In the genomic region with DNA sequence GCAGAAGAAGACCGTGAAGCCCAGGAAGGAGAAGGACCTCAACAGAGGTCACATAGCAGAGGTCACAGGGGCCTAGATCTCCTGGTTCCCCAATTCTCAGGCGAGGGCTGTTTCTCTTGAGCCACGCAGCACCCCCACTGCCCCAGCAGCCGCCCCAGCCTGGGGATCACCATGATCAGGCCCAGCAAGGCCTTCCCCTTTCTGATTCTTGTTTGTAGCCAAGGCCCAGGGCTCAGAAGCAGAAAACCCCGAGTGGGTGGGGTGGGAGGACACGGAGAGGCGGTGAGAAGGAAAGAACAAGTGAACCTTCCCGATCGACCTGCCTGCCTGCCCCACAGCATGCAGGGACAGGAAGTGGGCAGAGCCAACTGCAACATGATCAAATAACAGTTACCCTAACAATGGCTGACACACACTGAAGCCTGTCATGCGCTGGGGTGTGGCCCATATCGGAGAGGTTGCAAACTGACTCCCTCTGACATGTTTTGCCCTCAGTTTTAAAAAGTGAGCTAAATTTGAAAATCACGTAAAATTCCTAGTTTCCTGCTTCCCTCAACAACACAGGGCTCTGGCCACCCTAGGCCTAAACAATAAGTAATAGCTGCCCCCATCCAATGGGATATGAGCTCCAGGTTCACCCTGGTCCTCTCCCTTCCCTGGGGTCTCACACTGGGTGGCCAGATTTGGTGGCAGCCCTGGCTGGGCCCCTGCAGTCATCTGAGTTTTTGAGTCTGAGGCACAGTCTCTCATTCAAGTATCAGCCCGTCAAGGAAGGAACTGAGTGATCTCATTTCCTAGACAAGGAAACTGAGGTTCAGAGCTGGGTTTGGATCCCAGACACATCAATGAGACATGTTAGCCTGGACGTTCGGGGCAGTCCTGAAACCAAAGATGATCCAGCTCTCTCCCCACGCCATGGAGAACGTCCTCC, we compare ENCODE assay signal across 8 cellular contexts. TPM values are rescaled to one million over a fixed set of nuclear protein-coding genes. Genes with fewer than 3 reads are reported as not detected.
DNase-seq lines count a peak whose midpoint lies in the region; ATAC-seq, FAIRE-seq and TF ChIP-seq lines count a peak whose summit lies in the region.

No MANE protein-coding gene starts in this region.

- H3K4me3 ChIP-seq in astrocyte (ENCODE audit: insufficient read depth, low read depth, low read length) (peak overlapping the region; percentile 17), lower leg skin (ENCODE audit: low read depth, poor library complexity, severe bottlenecking) (no peak overlapping the region)

- peaks cover 45% of the 10 kb centered on the region for H4K20me1 ChIP-seq in astrocyte (ENCODE audit: insufficient read depth, low read length)

- peaks cover 59% of the 10 kb centered on the region for H3K4me1 ChIP-seq in astrocyte (ENCODE audit: insufficient read depth, low read length)

- TF ChIP-seq POLR2A in GM12892 (IDR thresholded peaks at IDR 0.05; ENCODE audit: low read depth, low read length) (no peak), lower leg skin (IDR thresholded peaks at IDR 0.05) (no peak)

- ATAC-seq in HG03097 (IDR thresholded peaks at IDR 0.05; ENCODE audit: low FRiP score, unreplicated experiment), result peak; percentile 44
- ATAC-seq in GM18873 (IDR thresholded peaks at IDR 0.05; ENCODE audit: low FRiP score, unreplicated experiment), result no peak

- peaks cover 81% of the 10 kb centered on the region for H3K79me2 ChIP-seq in astrocyte (ENCODE audit: insufficient read depth, low read length)

- no peak overlapping the region for H2AFZ ChIP-seq in astrocyte (ENCODE audit: low read depth, low read length)

- peak overlapping the region; percentile 87 for H3K4me3 Mint-ChIP-seq in T-helper 2 cell treated with Interferon-gamma antibody and Interleukin-4, amounts not matched to agents 5 μg/mL and 100 μg/mL, for 36 hours
- peak overlapping the region; percentile 50 for H3K4me3 Mint-ChIP-seq in astrocyte (ENCODE audit: unreplicated experiment)

- H3K9ac ChIP-seq in astrocyte (ENCODE audit: low read length), result peak overlapping the region; percentile 66

- H3K4me2 ChIP-seq in astrocyte (ENCODE audit: low read length), result peak overlapping the region; percentile 53

- peaks cover 60% of the 10 kb centered on the region for H3K4me1 Mint-ChIP-seq in T-helper 2 cell treated with Interferon-gamma antibody and Interleukin-4, amounts not matched to agents 5 μg/mL and 100 μg/mL, for 36 hours (ENCODE audit: low read depth)
- H3K4me1 Mint-ChIP-seq in astrocyte (ENCODE audit: low read depth, unreplicated experiment), result peaks cover 45% of the 10 kb centered on the region

- peaks cover 51% of the 10 kb centered on the region for H3K36me3 Mint-ChIP-seq in T-helper 2 cell treated with Interferon-gamma antibody and Interleukin-4, amounts not matched to agents 5 μg/mL and 100 μg/mL, for 36 hours (ENCODE audit: low read depth)
- peaks cover 23% of the 10 kb centered on the region for H3K36me3 Mint-ChIP-seq in astrocyte (ENCODE audit: low read depth, unreplicated experiment)

- FAIRE-seq in GM12892 (lab: Jason Lieb, UNC) (peak; percentile 61), astrocyte (lab: Jason Lieb, UNC) (no peak)

- H3K27me3 Mint-ChIP-seq in T-helper 2 cell treated with Interferon-gamma antibody and Interleukin-4, amounts not matched to agents 5 μg/mL and 100 μg/mL, for 36 hours (ENCODE audit: low read depth), result no peaks in the 10 kb centered on the region
- H3K27me3 Mint-ChIP-seq in astrocyte (ENCODE audit: low read depth, unreplicated experiment), result no peaks in the 10 kb centered on the region

- no peaks in the 10 kb centered on the region for H3K9me3 ChIP-seq in astrocyte (ENCODE audit: insufficient read depth, low read depth, low read length)

- H3K27ac ChIP-seq in astrocyte (ENCODE audit: low read depth, low read length), result peak overlapping the region; percentile 75

- DNase-seq in GM12892 (ENCODE audit: insufficient read length) (no peak), astrocyte (ENCODE audit: low read depth) (peak; percentile 41), lower leg skin (ENCODE audit: low spot score in 2 of 2) (peak; percentile 81 to 92), HuH-7.5 (ENCODE audit: low spot score) (no peak)
- peak; percentile 81 for DNase-seq in T-helper 2 cell treated with Interferon-gamma antibody and Interleukin-4, amounts not matched to agents 5 μg/mL and 100 μg/mL, for 36 hours (ENCODE audit: low spot score)
- peak; percentile 61 to 65 for DNase-seq in stimulated activated CD8-positive, alpha-beta memory T cell treated with anti-CD3 and anti-CD28 coated beads, Interleukin-15, amount 100 ng/mL, for 48 hours (ENCODE audit: low read depth in 2 of 2)

- peak overlapping the region; percentile 97 for H3K27ac Mint-ChIP-seq in T-helper 2 cell treated with Interferon-gamma antibody and Interleukin-4, amounts not matched to agents 5 μg/mL and 100 μg/mL, for 36 hours
- peak overlapping the region; percentile 85 for H3K27ac Mint-ChIP-seq in astrocyte (ENCODE audit: unreplicated experiment)

- no peaks in the 10 kb centered on the region for H3K9me3 Mint-ChIP-seq in T-helper 2 cell treated with Interferon-gamma antibody and Interleukin-4, amounts not matched to agents 5 μg/mL and 100 μg/mL, for 36 hours
- no peaks in the 10 kb centered on the region for H3K9me3 Mint-ChIP-seq in astrocyte (ENCODE audit: unreplicated experiment)

- peaks cover 15% of the 10 kb centered on the region for H3K36me3 ChIP-seq in astrocyte (ENCODE audit: insufficient read depth, low read length)

- intact Hi-C loops in lower leg skin (cut with DNase I; ENCODE audit: low total_unique reads), result no loop called here

- TF ChIP-seq CTCF in astrocyte (IDR thresholded peaks at IDR 0.05; ENCODE audit: insufficient read depth, low read depth, low read length) (no peak), lower leg skin (IDR thresholded peaks at IDR 0.05) (no peak)

- 32 to 42% methylated on average over 13 to 17 of the region's 17 CpGs for WGBS in lower leg skin, 2 donors

- no peaks in the 10 kb centered on the region for H3K27me3 ChIP-seq in astrocyte (ENCODE audit: insufficient read depth, low read length)

RNA-seq across cellular contexts. Expression of gene PEDS1, which starts 6.5 kb away (rescaled TPM):
- polyA plus RNA-seq in GM12892 (2012; ENCODE audit: missing spikeins), result 10.3 TPM
- 41.6 and 44.1 TPM in 2 replicates for total RNA-seq in astrocyte
- 10 to 100 TPM; 47.3 to 69.3 (median 59.6) TPM for total RNA-seq in lower leg skin

RNA-seq across cellular contexts. Expression of gene UBE2V1, which starts 34.0 kb away (rescaled TPM):
- polyA plus RNA-seq in GM12892 (2012; ENCODE audit: missing spikeins), result 120 TPM
- total RNA-seq in astrocyte (136 and 139 TPM in 2 replicates), lower leg skin (100 to 1,000 TPM in 1 of 4 donors, 10 to 100 TPM in 3; 50.8 to 105 (median 75.6) TPM)

RNA-seq across cellular contexts. Expression of gene CEBPB, which starts 43.6 kb away (rescaled TPM):
- polyA plus RNA-seq in GM12892 (2012; ENCODE audit: missing spikeins), result 0.47 TPM
- total RNA-seq in astrocyte, result 33.8 and 34.6 TPM in 2 replicates
- total RNA-seq in lower leg skin, result 100 to 1,000 TPM; 154 to 221 (median 195) TPM

Comparison
In these comparisons a context has a peak if more than half of its experiments do, and no peak if none do; other contexts are left out.
1. DNase-seq: peak in T-helper 2 cell treated with Interferon-gamma antibody and Interleukin-4, amounts not matched to agents 5 μg/mL and 100 μg/mL, for 36 hours (single experiment), astrocyte (single experiment), lower leg skin (2 of 2) and stimulated activated CD8-positive, alpha-beta memory T cell treated with anti-CD3 and anti-CD28 coated beads, Interleukin-15, amount 100 ng/mL, for 48 hours (2 of 2); none in GM12892 (single experiment) and HuH-7.5 (single experiment).